14 cellular contexts compared by ENCODE assay signal in the genomic region with DNA sequence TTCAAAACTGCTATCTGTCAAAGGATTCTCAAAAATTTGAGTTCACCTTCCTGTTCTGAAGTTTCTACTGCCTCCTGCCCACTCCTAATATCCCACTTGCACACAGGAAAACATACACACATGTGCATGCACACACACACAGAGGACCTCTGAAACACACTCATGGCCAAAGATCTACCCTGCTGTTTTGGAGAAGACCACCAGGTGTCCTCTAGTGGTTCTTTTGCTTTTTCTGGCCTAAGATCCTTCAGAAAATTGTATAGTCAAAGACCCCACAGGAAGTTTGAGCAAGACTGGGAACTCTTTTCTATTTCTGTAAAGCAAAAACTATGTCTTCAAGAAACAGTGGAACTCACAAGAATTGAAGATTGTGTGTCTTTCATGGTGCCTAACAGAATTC.
"Had no signal": no experiment of that assay in that cellular context is flagged by ENCODE, and none has a peak within 500 bp of the region (broad histone marks: within the 10 kb centered on the region; RNA-seq: fewer than 3 reads in every experiment).

No MANE protein-coding gene starts in this region.

- H3K4me3 ChIP-seq: coronary artery, ovary had no signal

- H3K36me3 ChIP-seq: ovary had no signal

- H3K9me3 ChIP-seq: ovary had no signal

- DNase-seq: activated CD4-positive, alpha-beta T cell treated with anti-CD3 and anti-CD28 coated beads, Interleukin-2, amount 10 ng/mL, durations not matched to agents 24 days and 14 days; activated CD4-positive, CD25-positive, alpha-beta regulatory T cell; activated CD8-positive, alpha-beta memory T cell treated with anti-CD3 and anti-CD28 coated beads, Interleukin-2, amount 50 U/mL, for 4 hours; activated CD8-positive, alpha-beta T cell treated with anti-CD3 and anti-CD28 coated beads, Interleukin-2, amount 10 ng/mL, durations not matched to agents 7 days and 5 days; activated effector memory CD4-positive, alpha-beta T cell treated with anti-CD3 and anti-CD28 coated beads, Interleukin-2, amount 50 U/mL, for 16 hours; activated T-cell treated with anti-CD3 and anti-CD28 coated beads, Interleukin-2, amount 50 U/mL, for 48 hours; central memory CD4-positive, alpha-beta T cell; foreskin keratinocyte; head of caudate nucleus; naive B cell; ovary; stimulated activated CD4-positive, alpha-beta T cell treated with anti-CD3 and anti-CD28 coated beads, Interleukin-12 subunit alpha, Interleukin-12 subunit beta, amount 100 ng/mL, for 4 hours; T-helper 2 cell had no signal

- H3K27me3 ChIP-seq: foreskin keratinocyte, ovary had no signal

- H3K4me1 ChIP-seq: foreskin keratinocyte had no signal

- H3K27ac ChIP-seq: coronary artery, foreskin keratinocyte, ovary had no signal
